ENCODE assay signal across 3 cellular contexts in the genomic region with DNA sequence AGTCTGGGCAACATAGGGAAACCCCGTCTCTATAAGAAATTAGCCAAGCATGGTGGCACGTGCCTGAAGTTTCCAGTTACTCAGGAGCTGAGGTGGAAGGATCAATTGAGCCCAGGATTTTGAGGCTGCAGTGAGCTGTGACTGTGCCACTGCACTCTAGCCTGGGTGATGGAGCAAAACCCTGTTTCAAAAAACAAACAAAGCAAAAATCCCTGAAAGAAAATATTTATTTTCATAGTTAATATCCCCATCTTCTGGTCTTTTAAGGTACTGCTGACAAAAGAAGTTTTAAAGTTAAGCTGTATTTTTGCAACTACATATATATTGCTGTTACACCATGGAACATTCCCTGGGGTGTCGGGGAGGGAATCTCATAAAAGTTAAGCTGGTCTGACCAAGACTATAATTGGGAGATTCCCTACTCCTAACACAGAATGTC.
TF ChIP-seq lines count a peak whose summit lies in the region.

No MANE protein-coding gene starts in this region.

TF ChIP-seq in IMR-90, 13 proteins besides CTCF, POLR2A, EP300 and RAD21:
- TF ChIP-seq RFX5 (IDR thresholded peaks at IDR 0.05; ENCODE audit: low read depth, low read length) = no peak
- TF ChIP-seq FOS (IDR thresholded peaks at IDR 0.05; ENCODE audit: low read depth, low read length) = no peak
- TF ChIP-seq SMC3 (IDR thresholded peaks at IDR 0.05; ENCODE audit: low read depth, low read length) = no peak
- TF ChIP-seq MAZ (IDR thresholded peaks at IDR 0.05; ENCODE audit: borderline replicate concordance, low read depth, low read length) = no peak
- TF ChIP-seq CEBPB (IDR thresholded peaks at IDR 0.05; ENCODE audit: low read depth, low read length) = no peak
- TF ChIP-seq, protein P1, sequence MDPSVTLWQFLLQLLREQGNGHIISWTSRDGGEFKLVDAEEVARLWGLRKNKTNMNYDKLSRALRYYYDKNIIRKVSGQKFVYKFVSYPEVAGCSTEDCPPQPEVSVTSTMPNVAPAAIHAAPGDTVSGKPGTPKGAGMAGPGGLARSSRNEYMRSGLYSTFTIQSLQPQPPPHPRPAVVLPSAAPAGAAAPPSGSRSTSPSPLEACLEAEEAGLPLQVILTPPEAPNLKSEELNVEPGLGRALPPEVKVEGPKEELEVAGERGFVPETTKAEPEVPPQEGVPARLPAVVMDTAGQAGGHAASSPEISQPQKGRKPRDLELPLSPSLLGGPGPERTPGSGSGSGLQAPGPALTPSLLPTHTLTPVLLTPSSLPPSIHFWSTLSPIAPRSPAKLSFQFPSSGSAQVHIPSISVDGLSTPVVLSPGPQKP (IDR thresholded peaks at IDR 0.05; ENCODE audit: borderline replicate concordance, low read depth, low read length) = no peak
- TF ChIP-seq BHLHE40 (IDR thresholded peaks at IDR 0.05; ENCODE audit: low read depth, low read length) = no peak
- no peak for TF ChIP-seq NFE2L2 (IDR thresholded peaks at IDR 0.05; ENCODE audit: low read depth, low read length)
- TF ChIP-seq MXI1 (IDR thresholded peaks at IDR 0.05; ENCODE audit: borderline replicate concordance, low read depth, low read length) = no peak
- TF ChIP-seq, protein P2, sequence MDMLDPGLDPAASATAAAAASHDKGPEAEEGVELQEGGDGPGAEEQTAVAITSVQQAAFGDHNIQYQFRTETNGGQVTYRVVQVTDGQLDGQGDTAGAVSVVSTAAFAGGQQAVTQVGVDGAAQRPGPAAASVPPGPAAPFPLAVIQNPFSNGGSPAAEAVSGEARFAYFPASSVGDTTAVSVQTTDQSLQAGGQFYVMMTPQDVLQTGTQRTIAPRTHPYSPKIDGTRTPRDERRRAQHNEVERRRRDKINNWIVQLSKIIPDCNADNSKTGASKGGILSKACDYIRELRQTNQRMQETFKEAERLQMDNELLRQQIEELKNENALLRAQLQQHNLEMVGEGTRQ (IDR thresholded peaks at IDR 0.05; ENCODE audit: low read depth, low read length) = no peak
- TF ChIP-seq MAFK (IDR thresholded peaks at IDR 0.05; ENCODE audit: low read depth, low read length) = no peak; the same call in 1 of the 2 replicates
- TF ChIP-seq CHD1 (IDR thresholded peaks at IDR 0.05; ENCODE audit: low read depth, low read length) = no peak

TF ChIP-seq in GM12878, 131 proteins besides CTCF, POLR2A, EP300 and RAD21 (continues in another document):
- TF ChIP-seq TCF3 (IDR thresholded peaks at IDR 0.05; ENCODE audit: borderline replicate concordance, insufficient read depth, low read depth, low read length) = no peak
- TF ChIP-seq DPF2 (IDR thresholded peaks at IDR 0.05) = no peak
- no peak for TF ChIP-seq ETV6 (conservative IDR thresholded peaks at IDR 0.05 in 1 of 2, IDR thresholded peaks at IDR 0.05 in 1 of 2; ENCODE audit: borderline replicate concordance in 1 of 2, low read depth in 1 of 2)
- no peak for TF ChIP-seq TARDBP (IDR thresholded peaks at IDR 0.05; ENCODE audit: borderline replicate concordance)
- no peak for TF ChIP-seq IKZF2 (IDR thresholded peaks at IDR 0.05)
- no peak for TF ChIP-seq ESRRA (IDR thresholded peaks at IDR 0.05; ENCODE audit: low read length)
- 0 out of 2 replicates have a peak, but pooled peaks have one; percentile 19 for TF ChIP-seq IKZF1 (conservative IDR thresholded peaks at IDR 0.05)
- 0 out of 2 replicates have a peak, but pooled peaks have one; percentile 27 for TF ChIP-seq PAX5 (IDR thresholded peaks at IDR 0.05; ENCODE audit: borderline replicate concordance, low read depth, low read length)
- TF ChIP-seq, protein P3, sequence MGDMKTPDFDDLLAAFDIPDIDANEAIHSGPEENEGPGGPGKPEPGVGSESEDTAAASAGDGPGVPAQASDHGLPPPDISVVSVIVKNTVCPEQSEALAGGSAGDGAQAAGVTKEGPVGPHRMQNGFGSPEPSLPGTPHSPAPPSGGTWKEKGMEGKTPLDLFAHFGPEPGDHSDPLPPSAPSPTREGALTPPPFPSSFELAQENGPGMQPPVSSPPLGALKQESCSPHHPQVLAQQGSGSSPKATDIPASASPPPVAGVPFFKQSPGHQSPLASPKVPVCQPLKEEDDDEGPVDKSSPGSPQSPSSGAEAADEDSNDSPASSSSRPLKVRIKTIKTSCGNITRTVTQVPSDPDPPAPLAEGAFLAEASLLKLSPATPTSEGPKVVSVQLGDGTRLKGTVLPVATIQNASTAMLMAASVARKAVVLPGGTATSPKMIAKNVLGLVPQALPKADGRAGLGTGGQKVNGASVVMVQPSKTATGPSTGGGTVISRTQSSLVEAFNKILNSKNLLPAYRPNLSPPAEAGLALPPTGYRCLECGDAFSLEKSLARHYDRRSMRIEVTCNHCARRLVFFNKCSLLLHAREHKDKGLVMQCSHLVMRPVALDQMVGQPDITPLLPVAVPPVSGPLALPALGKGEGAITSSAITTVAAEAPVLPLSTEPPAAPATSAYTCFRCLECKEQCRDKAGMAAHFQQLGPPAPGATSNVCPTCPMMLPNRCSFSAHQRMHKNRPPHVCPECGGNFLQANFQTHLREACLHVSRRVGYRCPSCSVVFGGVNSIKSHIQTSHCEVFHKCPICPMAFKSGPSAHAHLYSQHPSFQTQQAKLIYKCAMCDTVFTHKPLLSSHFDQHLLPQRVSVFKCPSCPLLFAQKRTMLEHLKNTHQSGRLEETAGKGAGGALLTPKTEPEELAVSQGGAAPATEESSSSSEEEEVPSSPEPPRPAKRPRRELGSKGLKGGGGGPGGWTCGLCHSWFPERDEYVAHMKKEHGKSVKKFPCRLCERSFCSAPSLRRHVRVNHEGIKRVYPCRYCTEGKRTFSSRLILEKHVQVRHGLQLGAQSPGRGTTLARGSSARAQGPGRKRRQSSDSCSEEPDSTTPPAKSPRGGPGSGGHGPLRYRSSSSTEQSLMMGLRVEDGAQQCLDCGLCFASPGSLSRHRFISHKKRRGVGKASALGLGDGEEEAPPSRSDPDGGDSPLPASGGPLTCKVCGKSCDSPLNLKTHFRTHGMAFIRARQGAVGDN (IDR thresholded peaks at IDR 0.05) = 0 out of 2 replicates have a peak, but pooled peaks have one; percentile 16
- TF ChIP-seq NFYA (IDR thresholded peaks at IDR 0.05; ENCODE audit: borderline replicate concordance, low read depth, low read length) = no peak
- TF ChIP-seq, protein P4, sequence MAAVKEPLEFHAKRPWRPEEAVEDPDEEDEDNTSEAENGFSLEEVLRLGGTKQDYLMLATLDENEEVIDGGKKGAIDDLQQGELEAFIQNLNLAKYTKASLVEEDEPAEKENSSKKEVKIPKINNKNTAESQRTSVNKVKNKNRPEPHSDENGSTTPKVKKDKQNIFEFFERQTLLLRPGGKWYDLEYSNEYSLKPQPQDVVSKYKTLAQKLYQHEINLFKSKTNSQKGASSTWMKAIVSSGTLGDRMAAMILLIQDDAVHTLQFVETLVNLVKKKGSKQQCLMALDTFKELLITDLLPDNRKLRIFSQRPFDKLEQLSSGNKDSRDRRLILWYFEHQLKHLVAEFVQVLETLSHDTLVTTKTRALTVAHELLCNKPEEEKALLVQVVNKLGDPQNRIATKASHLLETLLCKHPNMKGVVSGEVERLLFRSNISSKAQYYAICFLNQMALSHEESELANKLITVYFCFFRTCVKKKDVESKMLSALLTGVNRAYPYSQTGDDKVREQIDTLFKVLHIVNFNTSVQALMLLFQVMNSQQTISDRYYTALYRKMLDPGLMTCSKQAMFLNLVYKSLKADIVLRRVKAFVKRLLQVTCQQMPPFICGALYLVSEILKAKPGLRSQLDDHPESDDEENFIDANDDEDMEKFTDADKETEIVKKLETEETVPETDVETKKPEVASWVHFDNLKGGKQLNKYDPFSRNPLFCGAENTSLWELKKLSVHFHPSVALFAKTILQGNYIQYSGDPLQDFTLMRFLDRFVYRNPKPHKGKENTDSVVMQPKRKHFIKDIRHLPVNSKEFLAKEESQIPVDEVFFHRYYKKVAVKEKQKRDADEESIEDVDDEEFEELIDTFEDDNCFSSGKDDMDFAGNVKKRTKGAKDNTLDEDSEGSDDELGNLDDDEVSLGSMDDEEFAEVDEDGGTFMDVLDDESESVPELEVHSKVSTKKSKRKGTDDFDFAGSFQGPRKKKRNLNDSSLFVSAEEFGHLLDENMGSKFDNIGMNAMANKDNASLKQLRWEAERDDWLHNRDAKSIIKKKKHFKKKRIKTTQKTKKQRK (IDR thresholded peaks at IDR 0.05; ENCODE audit: low read depth, low read length) = no peak
- TF ChIP-seq SP1 (IDR thresholded peaks at IDR 0.05; ENCODE audit: low read depth, low read length) = no peak
- TF ChIP-seq, protein P5, sequence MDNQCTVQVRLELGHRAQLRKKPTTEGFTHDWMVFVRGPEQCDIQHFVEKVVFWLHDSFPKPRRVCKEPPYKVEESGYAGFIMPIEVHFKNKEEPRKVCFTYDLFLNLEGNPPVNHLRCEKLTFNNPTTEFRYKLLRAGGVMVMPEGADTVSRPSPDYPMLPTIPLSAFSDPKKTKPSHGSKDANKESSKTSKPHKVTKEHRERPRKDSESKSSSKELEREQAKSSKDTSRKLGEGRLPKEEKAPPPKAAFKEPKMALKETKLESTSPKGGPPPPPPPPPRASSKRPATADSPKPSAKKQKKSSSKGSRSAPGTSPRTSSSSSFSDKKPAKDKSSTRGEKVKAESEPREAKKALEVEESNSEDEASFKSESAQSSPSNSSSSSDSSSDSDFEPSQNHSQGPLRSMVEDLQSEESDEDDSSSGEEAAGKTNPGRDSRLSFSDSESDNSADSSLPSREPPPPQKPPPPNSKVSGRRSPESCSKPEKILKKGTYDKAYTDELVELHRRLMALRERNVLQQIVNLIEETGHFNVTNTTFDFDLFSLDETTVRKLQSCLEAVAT (IDR thresholded peaks at IDR 0.05) = no peak

TF ChIP-seq in liver, 16 proteins besides CTCF, POLR2A, EP300 and RAD21:
- TF ChIP-seq NR2F2 (IDR thresholded peaks at IDR 0.05) (no peak), HNF4G (IDR thresholded peaks at IDR 0.05) (no peak), TAF1 (conservative IDR thresholded peaks at IDR 0.05) (no peak), SP1 (IDR thresholded peaks at IDR 0.05) (no peak), GABPA (IDR thresholded peaks at IDR 0.05 in 1 of 2, conservative IDR thresholded peaks at IDR 0.05 in 1 of 2) (no peak), FOXA1 (IDR thresholded peaks at IDR 0.05) (no peak), JUND (IDR thresholded peaks at IDR 0.05) (no peak), YY1 (IDR thresholded peaks at IDR 0.05) (no peak), FOXA2 (IDR thresholded peaks at IDR 0.05) (no peak), RXRA (IDR thresholded peaks at IDR 0.05) (no peak), EGR1 (IDR thresholded peaks at IDR 0.05; ENCODE audit: low read depth in 2 of 2) (no peak)
- TF ChIP-seq, protein P6, sequence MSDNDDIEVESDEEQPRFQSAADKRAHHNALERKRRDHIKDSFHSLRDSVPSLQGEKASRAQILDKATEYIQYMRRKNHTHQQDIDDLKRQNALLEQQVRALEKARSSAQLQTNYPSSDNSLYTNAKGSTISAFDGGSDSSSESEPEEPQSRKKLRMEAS (IDR thresholded peaks at IDR 0.05) = no peak
- TF ChIP-seq, protein P7, sequence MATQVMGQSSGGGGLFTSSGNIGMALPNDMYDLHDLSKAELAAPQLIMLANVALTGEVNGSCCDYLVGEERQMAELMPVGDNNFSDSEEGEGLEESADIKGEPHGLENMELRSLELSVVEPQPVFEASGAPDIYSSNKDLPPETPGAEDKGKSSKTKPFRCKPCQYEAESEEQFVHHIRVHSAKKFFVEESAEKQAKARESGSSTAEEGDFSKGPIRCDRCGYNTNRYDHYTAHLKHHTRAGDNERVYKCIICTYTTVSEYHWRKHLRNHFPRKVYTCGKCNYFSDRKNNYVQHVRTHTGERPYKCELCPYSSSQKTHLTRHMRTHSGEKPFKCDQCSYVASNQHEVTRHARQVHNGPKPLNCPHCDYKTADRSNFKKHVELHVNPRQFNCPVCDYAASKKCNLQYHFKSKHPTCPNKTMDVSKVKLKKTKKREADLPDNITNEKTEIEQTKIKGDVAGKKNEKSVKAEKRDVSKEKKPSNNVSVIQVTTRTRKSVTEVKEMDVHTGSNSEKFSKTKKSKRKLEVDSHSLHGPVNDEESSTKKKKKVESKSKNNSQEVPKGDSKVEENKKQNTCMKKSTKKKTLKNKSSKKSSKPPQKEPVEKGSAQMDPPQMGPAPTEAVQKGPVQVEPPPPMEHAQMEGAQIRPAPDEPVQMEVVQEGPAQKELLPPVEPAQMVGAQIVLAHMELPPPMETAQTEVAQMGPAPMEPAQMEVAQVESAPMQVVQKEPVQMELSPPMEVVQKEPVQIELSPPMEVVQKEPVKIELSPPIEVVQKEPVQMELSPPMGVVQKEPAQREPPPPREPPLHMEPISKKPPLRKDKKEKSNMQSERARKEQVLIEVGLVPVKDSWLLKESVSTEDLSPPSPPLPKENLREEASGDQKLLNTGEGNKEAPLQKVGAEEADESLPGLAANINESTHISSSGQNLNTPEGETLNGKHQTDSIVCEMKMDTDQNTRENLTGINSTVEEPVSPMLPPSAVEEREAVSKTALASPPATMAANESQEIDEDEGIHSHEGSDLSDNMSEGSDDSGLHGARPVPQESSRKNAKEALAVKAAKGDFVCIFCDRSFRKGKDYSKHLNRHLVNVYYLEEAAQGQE (IDR thresholded peaks at IDR 0.05) = no peak
- TF ChIP-seq, protein P8, sequence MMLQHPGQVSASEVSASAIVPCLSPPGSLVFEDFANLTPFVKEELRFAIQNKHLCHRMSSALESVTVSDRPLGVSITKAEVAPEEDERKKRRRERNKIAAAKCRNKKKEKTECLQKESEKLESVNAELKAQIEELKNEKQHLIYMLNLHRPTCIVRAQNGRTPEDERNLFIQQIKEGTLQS (IDR thresholded peaks at IDR 0.05) = no peak
- TF ChIP-seq, protein P9, sequence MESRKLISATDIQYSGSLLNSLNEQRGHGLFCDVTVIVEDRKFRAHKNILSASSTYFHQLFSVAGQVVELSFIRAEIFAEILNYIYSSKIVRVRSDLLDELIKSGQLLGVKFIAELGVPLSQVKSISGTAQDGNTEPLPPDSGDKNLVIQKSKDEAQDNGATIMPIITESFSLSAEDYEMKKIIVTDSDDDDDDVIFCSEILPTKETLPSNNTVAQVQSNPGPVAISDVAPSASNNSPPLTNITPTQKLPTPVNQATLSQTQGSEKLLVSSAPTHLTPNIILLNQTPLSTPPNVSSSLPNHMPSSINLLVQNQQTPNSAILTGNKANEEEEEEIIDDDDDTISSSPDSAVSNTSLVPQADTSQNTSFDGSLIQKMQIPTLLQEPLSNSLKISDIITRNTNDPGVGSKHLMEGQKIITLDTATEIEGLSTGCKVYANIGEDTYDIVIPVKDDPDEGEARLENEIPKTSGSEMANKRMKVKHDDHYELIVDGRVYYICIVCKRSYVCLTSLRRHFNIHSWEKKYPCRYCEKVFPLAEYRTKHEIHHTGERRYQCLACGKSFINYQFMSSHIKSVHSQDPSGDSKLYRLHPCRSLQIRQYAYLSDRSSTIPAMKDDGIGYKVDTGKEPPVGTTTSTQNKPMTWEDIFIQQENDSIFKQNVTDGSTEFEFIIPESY (IDR thresholded peaks at IDR 0.05) = no peak
